Comparison of ENCODE assay signal across 11 cellular contexts in the genomic region with DNA sequence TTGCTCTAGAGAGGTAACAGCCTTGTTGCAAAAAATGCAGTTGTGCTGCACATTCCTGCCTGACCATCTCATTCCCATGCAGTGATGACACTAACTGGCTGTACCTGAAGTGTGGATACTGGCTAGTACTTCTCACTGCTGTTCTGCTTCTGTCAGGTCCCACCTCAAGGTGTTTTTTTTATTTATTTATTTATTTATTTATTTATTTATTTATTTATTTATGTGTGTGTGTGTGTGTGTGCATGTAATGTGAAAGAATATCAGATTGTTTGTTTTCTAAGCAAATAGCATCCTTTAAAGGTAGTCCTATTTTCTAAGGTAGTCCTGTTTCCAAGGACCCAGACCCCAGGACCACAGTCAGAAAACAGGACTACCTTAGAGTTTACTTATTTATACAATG.
"Had no signal": no experiment of that assay in that cellular context is flagged by ENCODE, and none has a peak within 500 bp of the region (broad histone marks: within the 10 kb centered on the region; RNA-seq: fewer than 3 reads in every experiment).

No MANE protein-coding gene starts in this region.

- H3K4me3 ChIP-seq: GM23248, GM23338, HAP-1 had no signal

- DNase-seq: GM23248, GOT3, H7, H9, HCEC 1CT, HFFc6 had no signal

- H3K4me2 ChIP-seq: GM23338 had no signal

- H3K36me3 ChIP-seq: HAP-1 had no signal

- ATAC-seq: GM23338, HCT116 had no signal

- FAIRE-seq: H1, H54 had no signal

- H3K9ac ChIP-seq: GM23248 had no signal

- H3K4me1 ChIP-seq: HAP-1 had no signal

- H3K9me3 ChIP-seq: HAP-1 had no signal

- H3K27ac ChIP-seq: GM23248 had no signal
